Comparison of ENCODE assay signal across 13 cellular contexts in the genomic region with DNA sequence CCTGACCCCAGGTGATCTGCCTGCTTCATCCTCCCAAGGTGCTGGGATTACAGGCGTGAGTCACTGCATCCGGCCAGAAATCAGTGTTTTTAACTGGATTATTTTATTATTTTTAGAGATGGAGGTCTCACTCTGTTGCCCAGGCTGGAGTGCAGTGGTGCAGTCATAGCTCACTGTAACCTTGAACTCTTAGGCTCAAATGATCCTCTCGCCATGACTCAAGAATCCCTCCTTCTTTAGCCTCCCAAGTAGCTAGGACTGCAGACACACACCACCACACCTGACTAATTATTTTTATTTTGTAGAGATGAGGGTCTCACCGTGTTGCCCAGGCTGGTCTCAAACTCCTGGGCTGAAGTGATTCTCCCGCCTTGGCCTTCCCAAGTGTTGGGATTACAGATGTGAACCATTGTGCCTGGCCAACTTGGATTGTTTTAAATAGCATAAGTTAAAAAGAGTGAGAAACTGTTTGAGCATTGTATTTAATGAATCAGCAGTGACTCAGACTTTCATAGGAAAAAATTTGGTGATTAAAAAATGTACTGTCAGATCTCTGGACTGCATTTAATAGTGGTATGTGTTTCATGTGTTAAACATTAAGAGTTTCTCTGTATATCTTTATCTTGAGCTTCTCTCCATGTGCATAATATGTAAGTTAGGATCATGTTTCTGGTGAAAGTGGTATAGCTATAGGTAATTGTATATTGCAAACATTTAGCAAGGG.
A peak's percentile ranks its signal among the peaks of the same experiment; 100 is the strongest.
DNase-seq lines count a peak whose midpoint lies in the region; ATAC-seq and TF ChIP-seq lines count a peak whose summit lies in the region.
"Had no signal": no experiment of that assay in that cellular context is flagged by ENCODE, and none has a peak within 500 bp of the region (broad histone marks: within the 10 kb centered on the region; RNA-seq: fewer than 3 reads in every experiment).

No MANE protein-coding gene starts in this region.

- BruUV-seq in PC-3 (replicated peaks; lab: Mats Ljungman, UMichigan) = no TSS peak

- peak overlapping the region; percentile 53 for H3K27ac Mint-ChIP-seq in osteocyte (ENCODE audit: unreplicated experiment)
- H3K27ac Mint-ChIP-seq: activated CD4-positive, alpha-beta memory T cell treated with anti-CD3 and anti-CD28 coated beads, Interleukin-2, amount 10 ng/mL, durations not matched to agents 7 days and 5 days had no signal

- H3K36me3 ChIP-seq in PC-3 (ENCODE audit: low read depth, low read length) (no peaks in the 10 kb centered on the region), hepatocyte (replicated peaks; ENCODE audit: insufficient read depth, low read depth) (no peaks in the 10 kb centered on the region)
- H3K36me3 ChIP-seq: neutrophil had no signal

- H3K27me3 ChIP-seq in PC-3 (ENCODE audit: low read length) (no peaks in the 10 kb centered on the region), hepatocyte (no peaks in the 10 kb centered on the region)
- H3K27me3 ChIP-seq: neutrophil had no signal

- H3K4me2 ChIP-seq in PC-3 (ENCODE audit: low read length) (no peak overlapping the region), hepatocyte (no peak overlapping the region)

- peaks cover 36% of the 10 kb centered on the region for H3K36me3 Mint-ChIP-seq in osteocyte (ENCODE audit: unreplicated experiment)

- no peaks in the 10 kb centered on the region for H3K27me3 Mint-ChIP-seq in osteocyte (ENCODE audit: unreplicated experiment)
- H3K27me3 Mint-ChIP-seq: activated CD4-positive, alpha-beta memory T cell treated with anti-CD3 and anti-CD28 coated beads, Interleukin-2, amount 10 ng/mL, durations not matched to agents 7 days and 5 days had no signal

- intact Hi-C loops in PC-3 (cut with micrococcal nuclease) = loop anchor here (10.0 kb wide), 1 partner anchor 115 kb away; no protein-coding TSS in a partner anchor

- TF ChIP-seq CTCF in PC-3 (conservative IDR thresholded peaks at IDR 0.05; ENCODE audit: low read depth, low read length) (no peak), osteocyte (IDR thresholded peaks at IDR 0.05) (no peak), hepatocyte (IDR thresholded peaks at IDR 0.05; ENCODE audit: poor library complexity) (no peak)

- H3K9me3 Mint-ChIP-seq in osteocyte (ENCODE audit: unreplicated experiment) = peaks cover 10% of the 10 kb centered on the region
- H3K9me3 Mint-ChIP-seq: activated CD4-positive, alpha-beta memory T cell treated with anti-CD3 and anti-CD28 coated beads, Interleukin-2, amount 10 ng/mL, durations not matched to agents 7 days and 5 days had no signal

- no peak overlapping the region for H3K4me3 Mint-ChIP-seq in osteocyte (ENCODE audit: unreplicated experiment)
- H3K4me3 Mint-ChIP-seq: activated CD4-positive, alpha-beta memory T cell treated with anti-CD3 and anti-CD28 coated beads, Interleukin-2, amount 10 ng/mL, durations not matched to agents 7 days and 5 days had no signal

- POLR2A ChIA-PET in PC-3 (lab: Charles Lee; ENCODE audit: unreplicated experiment) = no interaction called here

- H3K79me2 ChIP-seq in PC-3 (ENCODE audit: low read length) (no peaks in the 10 kb centered on the region), hepatocyte (no peaks in the 10 kb centered on the region)

- H3K4me1 ChIP-seq in PC-3 (ENCODE audit: insufficient read depth, low read length) = peaks cover 31% of the 10 kb centered on the region
- no peaks in the 10 kb centered on the region for H3K4me1 ChIP-seq in hepatocyte (ENCODE audit: insufficient read depth)

- no peaks in the 10 kb centered on the region for H4K20me1 ChIP-seq in PC-3 (ENCODE audit: low read length)
- H4K20me1 ChIP-seq in hepatocyte (ENCODE audit: insufficient read depth, poor library complexity, severe bottlenecking) = no peaks in the 10 kb centered on the region

- H3F3A ChIP-seq in PC-3 (ENCODE audit: low read length, unreplicated experiment) = no peaks in the 10 kb centered on the region

- no peak overlapping the region for H3K9ac ChIP-seq in PC-3 (ENCODE audit: low read length)

- H3K27ac ChIP-seq in PC-3 (ENCODE audit: low read length) (peak overlapping the region; percentile 54), hepatocyte (no peak overlapping the region)
- H3K27ac ChIP-seq: neutrophil had no signal

- peaks cover 46% of the 10 kb centered on the region for H3K4me1 Mint-ChIP-seq in osteocyte (ENCODE audit: unreplicated experiment)

- no peak overlapping the region for H2AFZ ChIP-seq in PC-3 (ENCODE audit: low read length)
- no peak overlapping the region for H2AFZ ChIP-seq in hepatocyte

- peak; percentile 71 for ATAC-seq in PC-3
- no peak for ATAC-seq in GM18909 (IDR thresholded peaks at IDR 0.05; ENCODE audit: poor library complexity, unreplicated experiment)

- H3K4me3 ChIP-seq in PC-3 (ENCODE audit: low read length) = no peak overlapping the region
- no peak overlapping the region for H3K4me3 ChIP-seq in hepatocyte

- no peaks in the 10 kb centered on the region for H3K9me3 ChIP-seq in PC-3 (ENCODE audit: low read length)
- H3K9me3 ChIP-seq in hepatocyte (ENCODE audit: low read depth) = no peaks in the 10 kb centered on the region
- H3K9me3 ChIP-seq: neutrophil had no signal

- CTCF ChIA-PET in PC-3 (lab: Charles Lee) = interaction anchor here (0.5 kb wide), 1 partner anchor 166 kb away, joined by 3 read pairs; no protein-coding TSS in a partner anchor

- DNase-seq in GM04503 (ENCODE audit: low read depth) = peak; percentile 33
- peak; percentile 67 for DNase-seq in PC-3
- DNase-seq in dermis blood vessel endothelial cell = peak; percentile 53
- DNase-seq in osteocyte (ENCODE audit: extremely low spot score, unreplicated experiment) = no peak
- DNase-seq in hepatocyte (ENCODE audit: low spot score) = no peak
- DNase-seq in inferior parietal cortex (ENCODE audit: extremely low spot score) = no peak
- no peak for DNase-seq in NCI-H510A treated with DMSO at 0.1 percent for 48 hours (lab: John Stamatoyannopoulos, UW)
- DNase-seq: activated CD4-positive, alpha-beta memory T cell treated with anti-CD3 and anti-CD28 coated beads, Interleukin-2, amount 10 ng/mL, durations not matched to agents 7 days and 5 days; erythroblast; NCI-H146; stimulated activated CD4-positive, alpha-beta T cell treated with anti-CD3 and anti-CD28 coated beads, Interleukin-1b, Interleukin-23, amount 100 ng/mL, for 48 hours had no signal

- 97% methylated on average over 5 of the region's 5 CpGs for WGBS in hepatocyte (ENCODE audit: low lambda C conversion rate, missing lambda C conversion rate)

- H3K9me2 ChIP-seq in PC-3 (replicated peaks; ENCODE audit: low read length) (no peaks in the 10 kb centered on the region), hepatocyte (replicated peaks; ENCODE audit: insufficient read depth) (no peaks in the 10 kb centered on the region)

Comparison
In these comparisons a context has a peak if more than half of its experiments do, and no peak if none do; other contexts are left out.
1. DNase-seq: peak in GM04503 (single experiment), PC-3 (single experiment) and dermis blood vessel endothelial cell (single experiment); none in osteocyte (single experiment), hepatocyte (single experiment), inferior parietal cortex (single experiment) and NCI-H510A treated with DMSO at 0.1 percent for 48 hours (single experiment).